ENCODE assay signal across 8 cellular contexts in genomic region chr19:44914436-44915206, GRCh38. TPM values are rescaled to one million over a fixed set of nuclear protein-coding genes. Genes with fewer than 3 reads are reported as not detected.
DNase-seq lines count a peak whose midpoint lies in the region; ATAC-seq and TF ChIP-seq lines count a peak whose summit lies in the region.
"Not testable (repeated sequence)": the region's sequence is repeated elsewhere in the genome, so short reads cannot be mapped to it uniquely, and the experiment has no call there.

Gene APOC1 (plus strand): TSS chr19:44914608. CDS start chr19:44914892, 284 bp downstream.

- H3K4me3 Mint-ChIP-seq in T-helper 17 cell (peak within 1 kb of the TSS; percentile 94), progenitor cell of endocrine pancreas (ENCODE audit: low read depth) (peak within 1 kb of the TSS; percentile 98)

- not testable (repeated sequence) for H3K27me3 ChIP-seq in transverse colon

- H3K9me3 Mint-ChIP-seq in progenitor cell of endocrine pancreas (ENCODE audit: low read depth): not testable (repeated sequence)

- intact Hi-C loops in left ventricle myocardium superior (cut with micrococcal nuclease); transverse colon (cut with DNase I; ENCODE audit: low total_unique reads): not testable (repeated sequence)

- H3K27ac ChIP-seq in transverse colon: peak within 1 kb of the TSS; percentile 37 to 64 (median 53)

- peak within 1 kb of the TSS; percentile 50 for H3K4me3 ChIP-seq in GM12875 (ENCODE audit: low read depth, low read length)
- peak within 1 kb of the TSS; percentile 26 to 55 (median 37) for H3K4me3 ChIP-seq in transverse colon

- peak; percentile 95 for ATAC-seq in HG02885 (IDR thresholded peaks at IDR 0.05; ENCODE audit: poor library complexity, unreplicated experiment)
- peak; percentile 97 for ATAC-seq in T-helper 17 cell
- ATAC-seq in left ventricle myocardium superior: peak; percentile 93

- DNase-seq in NCI-H1694 treated with DMSO at 0.1 percent for 48 hours (lab: John Stamatoyannopoulos, UW): peak; percentile 41
- peak; percentile 54 to 58 (median 57) for DNase-seq in T-helper 17 cell
- peak; percentile 68 for DNase-seq in amniotic stem cell (lab: John Stamatoyannopoulos, UW)
- peak; percentile 88 for DNase-seq in left ventricle myocardium superior
- DNase-seq in progenitor cell of endocrine pancreas (ENCODE audit: low spot score, unreplicated experiment): peak; percentile 76
- DNase-seq in transverse colon: peak; percentile 88

- not testable (repeated sequence) for H3K9me3 ChIP-seq in T-helper 17 cell (ENCODE audit: control insufficient read depth, low read length, poor library complexity, severe bottlenecking); transverse colon

- H3K36me3 Mint-ChIP-seq in T-helper 17 cell (ENCODE audit: low read depth); progenitor cell of endocrine pancreas (ENCODE audit: insufficient read depth): not testable (repeated sequence)

- H3K27ac Mint-ChIP-seq in T-helper 17 cell: not testable (repeated sequence)
- H3K27ac Mint-ChIP-seq in progenitor cell of endocrine pancreas: peak within 1 kb of the TSS; percentile 99

- 8 to 9% methylated on average over 6 to 27 of the region's 28 CpGs for WGBS in transverse colon (ENCODE audit: low coverage in 1 of 2), 2 donors

- H3K36me3 ChIP-seq in transverse colon: not testable (repeated sequence)

- not testable (repeated sequence) for TF ChIP-seq POLR2A in transverse colon (IDR thresholded peaks at IDR 0.05)

- not testable (repeated sequence) for TF ChIP-seq EP300 in transverse colon (IDR thresholded peaks at IDR 0.05; ENCODE audit: low read depth)

- TF ChIP-seq CTCF in GM12875 (IDR thresholded peaks at IDR 0.05; ENCODE audit: borderline replicate concordance, insufficient read depth, low read depth, low read length); progenitor cell of endocrine pancreas (IDR thresholded peaks at IDR 0.05; ENCODE audit: unreplicated experiment); transverse colon (IDR thresholded peaks at IDR 0.05): not testable (repeated sequence)

- in situ Hi-C loops in transverse colon (cut with MboI; ENCODE audit: low pct_ligation_motif_present in 1 of 4, low pct_unique_long_range_greater_than_20kb in 1 of 4, low sequenced_read_pairs in 3 of 4): not testable (repeated sequence)

- H3K4me1 Mint-ChIP-seq in T-helper 17 cell (peaks cover 11% of the 10 kb centered on the region), progenitor cell of endocrine pancreas (ENCODE audit: low read depth) (peaks cover 24% of the 10 kb centered on the region)

- peaks cover 7 to 30% (median 13%) of the 10 kb centered on the region in 4 donors for H3K4me1 ChIP-seq in transverse colon

- H3K27me3 Mint-ChIP-seq in T-helper 17 cell: peaks cover 37% of the 10 kb centered on the region
- H3K27me3 Mint-ChIP-seq in progenitor cell of endocrine pancreas: not testable (repeated sequence)

RNA-seq across cellular contexts. Expression of gene APOC1, which starts in this region (rescaled TPM):
- not detected for total RNA-seq in T-helper 17 cell
- total RNA-seq in left ventricle myocardium superior: 1.7 TPM
- total RNA-seq in progenitor cell of endocrine pancreas: 85.5 and 89.4 TPM in 2 replicates
- total RNA-seq in transverse colon: 10 to 100 TPM in 3 of 4 donors, not detected in 1; 10.8 to 48.4 (median 34.8) TPM

Comparison
In these comparisons a context has a peak if more than half of its experiments do, and no peak if none do; other contexts are left out.
1. Peak in every context shown above with its lines: DNase-seq, ATAC-seq, H3K4me3 ChIP-seq and H3K27ac ChIP-seq.
2. Peak in DNase-seq and ATAC-seq in T-helper 17 cell; RNA of the gene not detected or under 1 TPM.